Comparison of ENCODE assay signal across 1 cellular context in genomic region chr3:75785091-75785755, GRCh38.
TF ChIP-seq lines count a peak whose summit lies in the region.

Gene ZNF717, minus strand, starts transcription at chr3:75785549. Its CDS starts 2,187 bp downstream, at chr3:75783362.

TF ChIP-seq in GM12878, 131 proteins besides CTCF, POLR2A, EP300 and RAD21 (continued from another document):
- 0 out of 2 replicates have a peak, but pooled peaks have one; percentile 31 for TF ChIP-seq ELK1 (IDR thresholded peaks at IDR 0.05; ENCODE audit: low read depth, low read length)
- TF ChIP-seq BHLHE40 (IDR thresholded peaks at IDR 0.05; ENCODE audit: borderline replicate concordance in 1 of 2, low read depth in 2 of 2, low read length in 1 of 2) = 0 out of 4 replicates have a peak, but pooled peaks of 1 of the 2 experiments have one; percentile 4
- TF ChIP-seq POLR2AphosphoS5 (IDR thresholded peaks at IDR 0.05; ENCODE audit: low read length) = peak; percentile 58; the same call in 1 of the 2 replicates
- TF ChIP-seq SIX5 (IDR thresholded peaks at IDR 0.05; ENCODE audit: low read depth, low read length, severe bottlenecking) = peak; percentile 56
